In the genomic region with DNA sequence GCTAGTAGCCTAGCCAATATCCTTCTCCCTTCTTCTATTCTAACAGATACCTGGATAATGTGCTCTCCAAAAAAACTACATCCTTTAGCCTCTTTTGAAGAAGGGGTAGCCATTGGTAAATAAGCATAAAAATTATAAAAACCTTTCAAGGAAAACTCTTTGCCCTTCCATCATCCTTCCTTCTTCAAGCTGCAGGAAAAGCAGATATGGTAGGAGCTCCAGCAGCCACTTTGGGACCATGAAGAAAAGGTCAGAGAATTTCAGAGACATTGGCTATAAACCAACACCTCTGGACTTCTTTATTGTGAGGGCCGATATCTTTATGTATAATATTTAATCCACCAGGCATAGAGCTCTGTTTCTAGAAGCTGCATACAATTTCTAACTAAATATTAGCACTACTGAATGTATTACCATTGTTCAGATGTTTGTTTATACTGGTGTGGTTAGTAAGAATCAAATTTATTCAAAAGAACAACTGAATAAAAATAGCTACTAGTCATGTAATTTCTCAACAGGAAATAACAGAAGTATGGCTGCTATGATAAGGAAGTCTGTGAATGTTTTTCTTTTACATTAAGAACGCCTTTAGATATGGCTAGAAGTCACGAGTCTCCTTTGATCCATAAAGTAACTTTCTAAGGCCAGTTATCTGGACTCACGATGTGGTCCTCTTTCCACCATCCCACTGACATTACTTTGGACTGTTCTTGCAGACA, we compare ENCODE assay signal across 1 cellular context.
TF ChIP-seq lines count a peak whose summit lies in the region.

No MANE protein-coding gene starts in this region.

TF ChIP-seq in SK-N-SH treated with all-trans-retinoic acid at 6 μM for 48 hours, 23 proteins besides CTCF, POLR2A, EP300 and RAD21 (continued from another document):
- TF ChIP-seq, protein P1, sequence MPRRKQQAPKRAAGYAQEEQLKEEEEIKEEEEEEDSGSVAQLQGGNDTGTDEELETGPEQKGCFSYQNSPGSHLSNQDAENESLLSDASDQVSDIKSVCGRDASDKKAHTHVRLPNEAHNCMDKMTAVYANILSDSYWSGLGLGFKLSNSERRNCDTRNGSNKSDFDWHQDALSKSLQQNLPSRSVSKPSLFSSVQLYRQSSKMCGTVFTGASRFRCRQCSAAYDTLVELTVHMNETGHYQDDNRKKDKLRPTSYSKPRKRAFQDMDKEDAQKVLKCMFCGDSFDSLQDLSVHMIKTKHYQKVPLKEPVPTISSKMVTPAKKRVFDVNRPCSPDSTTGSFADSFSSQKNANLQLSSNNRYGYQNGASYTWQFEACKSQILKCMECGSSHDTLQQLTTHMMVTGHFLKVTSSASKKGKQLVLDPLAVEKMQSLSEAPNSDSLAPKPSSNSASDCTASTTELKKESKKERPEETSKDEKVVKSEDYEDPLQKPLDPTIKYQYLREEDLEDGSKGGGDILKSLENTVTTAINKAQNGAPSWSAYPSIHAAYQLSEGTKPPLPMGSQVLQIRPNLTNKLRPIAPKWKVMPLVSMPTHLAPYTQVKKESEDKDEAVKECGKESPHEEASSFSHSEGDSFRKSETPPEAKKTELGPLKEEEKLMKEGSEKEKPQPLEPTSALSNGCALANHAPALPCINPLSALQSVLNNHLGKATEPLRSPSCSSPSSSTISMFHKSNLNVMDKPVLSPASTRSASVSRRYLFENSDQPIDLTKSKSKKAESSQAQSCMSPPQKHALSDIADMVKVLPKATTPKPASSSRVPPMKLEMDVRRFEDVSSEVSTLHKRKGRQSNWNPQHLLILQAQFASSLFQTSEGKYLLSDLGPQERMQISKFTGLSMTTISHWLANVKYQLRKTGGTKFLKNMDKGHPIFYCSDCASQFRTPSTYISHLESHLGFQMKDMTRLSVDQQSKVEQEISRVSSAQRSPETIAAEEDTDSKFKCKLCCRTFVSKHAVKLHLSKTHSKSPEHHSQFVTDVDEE (CRISPR knock-in tag; IDR thresholded peaks at IDR 0.05), result no peak
- TF ChIP-seq RARB (CRISPR knock-in tag; IDR thresholded peaks at IDR 0.05), result no peak
- no peak for TF ChIP-seq GLIS3 (CRISPR knock-in tag; IDR thresholded peaks at IDR 0.05)
